ENCODE assay signal across 1 cellular context in genomic region chr20:3648941-3649340, GRCh38.
TF ChIP-seq lines count a peak whose summit lies in the region.

No MANE protein-coding gene starts in this region.

TF ChIP-seq in GM23338, 12 proteins besides CTCF, POLR2A, EP300 and RAD21 (continued from another document):
- TF ChIP-seq, protein P1, sequence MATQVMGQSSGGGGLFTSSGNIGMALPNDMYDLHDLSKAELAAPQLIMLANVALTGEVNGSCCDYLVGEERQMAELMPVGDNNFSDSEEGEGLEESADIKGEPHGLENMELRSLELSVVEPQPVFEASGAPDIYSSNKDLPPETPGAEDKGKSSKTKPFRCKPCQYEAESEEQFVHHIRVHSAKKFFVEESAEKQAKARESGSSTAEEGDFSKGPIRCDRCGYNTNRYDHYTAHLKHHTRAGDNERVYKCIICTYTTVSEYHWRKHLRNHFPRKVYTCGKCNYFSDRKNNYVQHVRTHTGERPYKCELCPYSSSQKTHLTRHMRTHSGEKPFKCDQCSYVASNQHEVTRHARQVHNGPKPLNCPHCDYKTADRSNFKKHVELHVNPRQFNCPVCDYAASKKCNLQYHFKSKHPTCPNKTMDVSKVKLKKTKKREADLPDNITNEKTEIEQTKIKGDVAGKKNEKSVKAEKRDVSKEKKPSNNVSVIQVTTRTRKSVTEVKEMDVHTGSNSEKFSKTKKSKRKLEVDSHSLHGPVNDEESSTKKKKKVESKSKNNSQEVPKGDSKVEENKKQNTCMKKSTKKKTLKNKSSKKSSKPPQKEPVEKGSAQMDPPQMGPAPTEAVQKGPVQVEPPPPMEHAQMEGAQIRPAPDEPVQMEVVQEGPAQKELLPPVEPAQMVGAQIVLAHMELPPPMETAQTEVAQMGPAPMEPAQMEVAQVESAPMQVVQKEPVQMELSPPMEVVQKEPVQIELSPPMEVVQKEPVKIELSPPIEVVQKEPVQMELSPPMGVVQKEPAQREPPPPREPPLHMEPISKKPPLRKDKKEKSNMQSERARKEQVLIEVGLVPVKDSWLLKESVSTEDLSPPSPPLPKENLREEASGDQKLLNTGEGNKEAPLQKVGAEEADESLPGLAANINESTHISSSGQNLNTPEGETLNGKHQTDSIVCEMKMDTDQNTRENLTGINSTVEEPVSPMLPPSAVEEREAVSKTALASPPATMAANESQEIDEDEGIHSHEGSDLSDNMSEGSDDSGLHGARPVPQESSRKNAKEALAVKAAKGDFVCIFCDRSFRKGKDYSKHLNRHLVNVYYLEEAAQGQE (IDR thresholded peaks at IDR 0.05; ENCODE audit: unreplicated experiment) = no peak
- TF ChIP-seq ZNF331 (CRISPR knock-in tag; IDR thresholded peaks at IDR 0.05; ENCODE audit: low read depth) (no peak), ETS1 (IDR thresholded peaks at IDR 0.05) (no peak)
